ENCODE assay signal across 8 cellular contexts in the genomic region with DNA sequence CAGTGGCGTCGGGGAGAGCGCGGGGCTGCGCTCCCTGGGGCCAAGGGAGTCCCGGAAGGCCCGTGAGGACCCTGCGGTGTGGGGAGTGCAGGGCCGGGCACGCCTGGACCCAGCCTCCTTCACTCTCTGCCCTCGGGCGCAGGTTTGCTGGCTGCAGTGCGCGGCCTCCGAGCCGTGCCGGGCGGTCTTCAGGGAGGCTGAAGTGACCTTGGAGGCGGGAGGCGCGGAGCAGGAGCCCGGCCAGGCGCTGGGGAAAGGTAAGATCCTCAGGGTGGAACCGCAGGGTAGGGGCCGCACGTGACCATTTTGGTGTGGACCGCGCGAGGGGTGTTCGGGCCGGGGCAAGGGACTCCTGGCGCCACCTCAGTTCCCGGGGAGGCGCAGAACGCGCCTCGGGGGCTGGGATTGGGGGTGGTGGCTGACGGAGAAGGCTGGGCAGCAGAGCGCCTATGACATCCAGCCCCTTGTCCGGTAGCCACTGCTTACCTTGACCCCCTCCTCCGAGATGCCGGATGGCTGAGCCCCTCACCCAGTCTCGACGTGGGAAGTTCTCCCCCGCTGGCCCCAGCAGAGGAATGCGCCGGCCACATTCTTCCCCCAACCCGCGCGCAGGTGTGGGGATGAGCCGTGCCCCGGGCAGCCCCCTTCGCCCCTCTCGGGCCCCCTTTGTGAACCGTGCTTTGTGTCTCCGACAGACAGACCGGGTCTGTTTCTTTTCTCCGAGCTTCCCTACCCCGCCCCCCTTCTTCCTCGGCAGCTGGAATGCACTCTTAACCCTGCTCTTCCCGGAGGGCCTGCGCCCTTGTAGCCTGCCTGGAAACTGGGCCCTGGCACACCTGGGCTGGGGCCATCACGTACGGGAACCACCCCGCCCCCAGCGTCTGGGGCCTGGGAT. TPM values are rescaled to one million over a fixed set of nuclear protein-coding genes. Genes with fewer than 3 reads are reported as not detected.
DNase-seq lines count a peak whose midpoint lies in the region; ATAC-seq and TF ChIP-seq lines count a peak whose summit lies in the region.

No MANE protein-coding gene starts in this region.

- H3K27ac ChIP-seq in cardiac muscle cell (peak overlapping the region; percentile 95), left lung (peak overlapping the region in 1 of 2 donors; percentile 51), urinary bladder (ENCODE audit: low read depth) (no peak overlapping the region)

- intact Hi-C loops in Right ventricle myocardium superior (cut with DNase I) (no loop called here), left lung (cut with DNase I) (no loop called here)

- TF ChIP-seq CTCF in cardiac muscle cell (IDR thresholded peaks at IDR 0.05; ENCODE audit: low read depth, low read length), result no peak
- no peak for TF ChIP-seq CTCF in astrocyte of the cerebellum (IDR thresholded peaks at IDR 0.05; ENCODE audit: low read depth, low read length, missing control alignments)
- TF ChIP-seq CTCF in left lung (IDR thresholded peaks at IDR 0.05), result no peak

- ATAC-seq in Right ventricle myocardium superior (ENCODE audit: poor library complexity) (no peak), left lung (peak; percentile 58), GM21381 (IDR thresholded peaks at IDR 0.05; ENCODE audit: unreplicated experiment) (no peak)

- H3K4me3 ChIP-seq in cardiac muscle cell (peak overlapping the region; percentile 91), astrocyte of the cerebellum (ENCODE audit: low read depth, low read length) (peak overlapping the region; percentile 9), left lung (peak overlapping the region; percentile 36 to 42), urinary bladder (ENCODE audit: low read depth, low read length) (peak overlapping the region; percentile 30)

- H3K27me3 ChIP-seq in cardiac muscle cell (no peaks in the 10 kb centered on the region), left lung (peaks cover 42 to 93% of the 10 kb centered on the region in 2 donors)

- in situ Hi-C loops in astrocyte of the cerebellum (cut with HindIII; ENCODE audit: low sequenced_read_pairs), result no loop called here

- 1% methylated on average over 66 of the region's 66 CpGs for WGBS in urinary bladder

- peak in 1 of 2 donors; percentile 87 for DNase-seq in cardiac muscle cell (ENCODE audit: low read depth in 1 of 2, low spot score in 1 of 2)
- no peak for DNase-seq in Right ventricle myocardium superior
- DNase-seq in astrocyte of the cerebellum (ENCODE audit: low read depth), result no peak
- DNase-seq in left lung, result peak in 1 of 2 donors; percentile 81
- DNase-seq in NOMO-1 treated with dmso at 0.1 percent for 144 hours (lab: John Stamatoyannopoulos, UW; ENCODE audit: unreplicated experiment), result no peak
- DNase-seq in germinal center (ENCODE audit: low spot score), result no peak

- H3K4me1 ChIP-seq in cardiac muscle cell (ENCODE audit: low read depth), result peaks cover 35% of the 10 kb centered on the region
- peaks cover 15 to 26% of the 10 kb centered on the region in 2 donors for H3K4me1 ChIP-seq in left lung
- H3K4me1 ChIP-seq in urinary bladder (ENCODE audit: insufficient read depth), result no peaks in the 10 kb centered on the region

- H3K36me3 ChIP-seq in cardiac muscle cell (no peaks in the 10 kb centered on the region), left lung (no peaks in the 10 kb centered on the region), urinary bladder (ENCODE audit: insufficient read depth) (no peaks in the 10 kb centered on the region)

- H3K9me3 ChIP-seq in cardiac muscle cell (ENCODE audit: low read depth) (no peaks in the 10 kb centered on the region), left lung (no peaks in the 10 kb centered on the region)

RNA-seq across cellular contexts. Expression of gene CDH3, which starts 0.6 kb away (rescaled TPM):
- total RNA-seq in cardiac muscle cell (156 and 342 TPM in 2 replicates), Right ventricle myocardium superior (not detected), left lung (10 to 100 TPM; 12.8 to 59.7 TPM), urinary bladder (5.7 TPM)
- polyA plus RNA-seq in cardiac muscle cell (115 and 211 TPM in 2 replicates), urinary bladder (2.9 TPM)

Comparison
In these comparisons a context has a peak if more than half of its experiments do, and no peak if none do; other contexts are left out.
1. H3K4me3 ChIP-seq: peak in every context shown above with its lines; median percentile 91 in cardiac muscle cell; 39 in left lung; 30 in urinary bladder; 9 in astrocyte of the cerebellum.